ENCODE assay signal across 11 cellular contexts in genomic region chr19:38870612-38871011, GRCh38. TPM values are rescaled to one million over a fixed set of nuclear protein-coding genes. Genes with fewer than 3 reads are reported as not detected.
DNase-seq lines count a peak whose midpoint lies in the region; ATAC-seq and TF ChIP-seq lines count a peak whose summit lies in the region.
"Had no signal": no experiment of that assay in that cellular context is flagged by ENCODE, and none has a peak within 500 bp of the region (broad histone marks: within the 10 kb centered on the region; RNA-seq: fewer than 3 reads in every experiment).

No MANE protein-coding gene starts in this region.

- H3K27me3 Mint-ChIP-seq in CD14-positive monocyte (ENCODE audit: low read depth in 3 of 3) (peaks cover 0 to 2% (median 0%) of the 10 kb centered on the region in 3 donors), GM23338 (ENCODE audit: insufficient read depth, low read depth, poor library complexity) (peaks cover 10% of the 10 kb centered on the region), naive B cell (no peaks in the 10 kb centered on the region)

- no peaks in the 10 kb centered on the region for H3K36me3 ChIP-seq in GM23338 (ENCODE audit: insufficient read depth)
- H3K36me3 ChIP-seq: HAP-1, right atrium auricular region had no signal

- H3K27me3 ChIP-seq in GM23338 (ENCODE audit: insufficient read depth) = peaks cover 19% of the 10 kb centered on the region
- H3K27me3 ChIP-seq: right atrium auricular region had no signal

- no peak overlapping the region; the same call in 1 of the 2 replicates for H2AFZ ChIP-seq in GM23338

- H3K9me3 Mint-ChIP-seq in CD14-positive monocyte = peaks cover 0 to 2% (median 0%) of the 10 kb centered on the region in 7 donors
- no peaks in the 10 kb centered on the region; the same call in 2 of the 3 replicates for H3K9me3 Mint-ChIP-seq in GM23338
- no peaks in the 10 kb centered on the region for H3K9me3 Mint-ChIP-seq in activated naive CD4-positive, alpha-beta T cell treated with anti-CD3 and anti-CD28 coated beads, Interleukin-2, amount 50 U/mL, for 72 hours
- H3K9me3 Mint-ChIP-seq in naive B cell = no peaks in the 10 kb centered on the region

- no peak for DNase-seq in CD14-positive monocyte (ENCODE audit: low spot score)
- DNase-seq in GM23338 (ENCODE audit: low spot score) = no peak
- no peak for DNase-seq in activated naive CD4-positive, alpha-beta T cell treated with anti-CD3 and anti-CD28 coated beads, Interleukin-2, amount 50 U/mL, for 72 hours (ENCODE audit: low spot score in 2 of 2)
- no peak for DNase-seq in naive B cell
- no peak for DNase-seq in coronary artery (ENCODE audit: low spot score)
- DNase-seq in globus pallidus (ENCODE audit: low spot score) = no peak
- DNase-seq: NCI-H1694 treated with DMSO at 0.1 percent for 48 hours had no signal

- H4K20me1 ChIP-seq in GM23338 (replicated peaks; ENCODE audit: insufficient read depth) = no peaks in the 10 kb centered on the region

- peaks cover 10 to 14% of the 10 kb centered on the region in 2 donors for H3K36me3 Mint-ChIP-seq in CD14-positive monocyte
- H3K36me3 Mint-ChIP-seq in GM23338 (ENCODE audit: low read depth) = no peaks in the 10 kb centered on the region
- peaks cover 18 to 39% of the 10 kb centered on the region in 2 donors for H3K36me3 Mint-ChIP-seq in activated naive CD4-positive, alpha-beta T cell treated with anti-CD3 and anti-CD28 coated beads, Interleukin-2, amount 50 U/mL, for 72 hours
- no peaks in the 10 kb centered on the region for H3K36me3 Mint-ChIP-seq in naive B cell

- no peaks in the 10 kb centered on the region for H3K4me1 ChIP-seq in GM23338 (ENCODE audit: insufficient read depth)

- no peak for TF ChIP-seq CTCF in CD14-positive monocyte (IDR thresholded peaks at IDR 0.05)
- no peak for TF ChIP-seq CTCF in GM23338 (conservative IDR thresholded peaks at IDR 0.05; ENCODE audit: low read depth in 2 of 2)
- no peak for TF ChIP-seq CTCF in coronary artery (IDR thresholded peaks at IDR 0.05)

- H3F3A ChIP-seq in GM23338 (replicated peaks; ENCODE audit: low read depth) = peaks cover 10% of the 10 kb centered on the region; the same call in 1 of the 2 replicates

- peak overlapping the region; percentile 81; the same call in 1 of the 2 replicates for H3K4me3 ChIP-seq in GM23338
- H3K4me3 ChIP-seq in coronary artery = no peak overlapping the region

- H3K27ac ChIP-seq in GM23338 (ENCODE audit: low read depth) (no peak overlapping the region), coronary artery (no peak overlapping the region)

- H3K4me3 Mint-ChIP-seq in CD14-positive monocyte (peak overlapping the region; percentile 86 to 95), GM23338 (peak overlapping the region; percentile 72), naive B cell (peak overlapping the region; percentile 83 to 98 (median 92))

- no peaks in the 10 kb centered on the region for H3K9me2 ChIP-seq in GM23338 (ENCODE audit: insufficient read depth)

- intact Hi-C loops in CD14-positive monocyte (cut with micrococcal nuclease) = no loop called here

- H3K4me1 Mint-ChIP-seq in CD14-positive monocyte (peaks cover 21% of the 10 kb centered on the region), GM23338 (peaks cover 8% of the 10 kb centered on the region; the same call in 2 of the 3 replicates), naive B cell (peaks cover 37 to 54% (median 48%) of the 10 kb centered on the region in 3 donors)

- H3K79me2 ChIP-seq in GM23338 (replicated peaks; ENCODE audit: insufficient read depth) = no peaks in the 10 kb centered on the region

- H3K4me2 ChIP-seq in GM23338 = peak overlapping the region; percentile 91

- no peak for ATAC-seq in GM23338
- ATAC-seq in activated naive CD4-positive, alpha-beta T cell treated with anti-CD3 and anti-CD28 coated beads, Interleukin-2, amount 50 U/mL, for 72 hours = no peak
- no peak for ATAC-seq in naive B cell (ENCODE audit: low read depth in 2 of 2)
- no peak for ATAC-seq in HG03039 (IDR thresholded peaks at IDR 0.05; ENCODE audit: unreplicated experiment)
- ATAC-seq in GM18520 (IDR thresholded peaks at IDR 0.05; ENCODE audit: unreplicated experiment) = no peak

- peak overlapping the region in 1 of 7 donors; percentile 54 for H3K27ac Mint-ChIP-seq in CD14-positive monocyte
- no peak overlapping the region for H3K27ac Mint-ChIP-seq in GM23338
- H3K27ac Mint-ChIP-seq in activated naive CD4-positive, alpha-beta T cell treated with anti-CD3 and anti-CD28 coated beads, Interleukin-2, amount 50 U/mL, for 72 hours = peak overlapping the region; percentile 29 to 87
- peak overlapping the region in 5 of 6 donors; percentile 58 to 97 (median 94) for H3K27ac Mint-ChIP-seq in naive B cell

RNA-seq across cellular contexts. Expression of gene RINL, which starts 7.5 kb away (rescaled TPM):
- polyA plus RNA-seq in CD14-positive monocyte (1 to 10 TPM; 4.1 to 7.2 TPM), GM23338 (2016; fragmentation: Nextera tagmentation; extraction: Ambion mirVana) (19.4 and 21.4 TPM in 2 replicates), naive B cell (ENCODE audit: low read depth in 6 of 6) (10 to 100 TPM; 22.1 to 80.3 (median 50.2) TPM)
- total RNA-seq in GM23338 (2014; rRNA removed; shearing (Covaris generic)) = 11.2 and 22.4 TPM in 2 replicates
- total RNA-seq in activated naive CD4-positive, alpha-beta T cell treated with anti-CD3 and anti-CD28 coated beads, Interleukin-2, amount 50 U/mL, for 72 hours = 100 to 1,000 TPM; 105 to 137 TPM

RNA-seq across cellular contexts. Expression of gene HNRNPL, which starts 20.8 kb away (rescaled TPM):
- polyA plus RNA-seq in CD14-positive monocyte (10 to 100 TPM; 51.9 to 58.7 TPM), GM23338 (2016; fragmentation: Nextera tagmentation; extraction: Ambion mirVana) (664 and 836 TPM in 2 replicates), naive B cell (ENCODE audit: low read depth in 6 of 6) (100 to 1,000 TPM in 3 of 6 donors, 10 to 100 TPM in 3; 29.0 to 116 (median 99.3) TPM)
- total RNA-seq in GM23338 (2014; rRNA removed; shearing (Covaris generic)) = 491 and 580 TPM in 2 replicates
- total RNA-seq in activated naive CD4-positive, alpha-beta T cell treated with anti-CD3 and anti-CD28 coated beads, Interleukin-2, amount 50 U/mL, for 72 hours = 100 to 1,000 TPM; 658 to 720 TPM

RNA-seq across cellular contexts. Expression of gene SIRT2, which starts 28.8 kb away (rescaled TPM):
- polyA plus RNA-seq in CD14-positive monocyte (10 to 100 TPM; 57.5 to 64.3 TPM), GM23338 (2016; fragmentation: Nextera tagmentation; extraction: Ambion mirVana) (2.7 and 3.4 TPM in 2 replicates), naive B cell (ENCODE audit: low read depth in 6 of 6) (10 to 100 TPM; 43.2 to 64.9 (median 54.4) TPM)
- 8.2 and 8.4 TPM in 2 replicates for total RNA-seq in GM23338 (2014; rRNA removed; shearing (Covaris generic))
- total RNA-seq in activated naive CD4-positive, alpha-beta T cell treated with anti-CD3 and anti-CD28 coated beads, Interleukin-2, amount 50 U/mL, for 72 hours = 10 to 100 TPM; 31.5 to 46.0 TPM

RNA-seq across cellular contexts. Expression of gene NFKBIB, which starts 29.2 kb away (rescaled TPM):
- polyA plus RNA-seq in CD14-positive monocyte = 1 to 10 TPM; 6.7 to 9.0 TPM
- 37.0 and 39.6 TPM in 2 replicates for total RNA-seq in GM23338 (2014; rRNA removed; shearing (Covaris generic))
- polyA plus RNA-seq in GM23338 (2016; fragmentation: Nextera tagmentation; extraction: Ambion mirVana) = 37.7 and 39.5 TPM in 2 replicates
- total RNA-seq in activated naive CD4-positive, alpha-beta T cell treated with anti-CD3 and anti-CD28 coated beads, Interleukin-2, amount 50 U/mL, for 72 hours = 10 to 100 TPM; 41.9 to 71.9 TPM
- 10 to 100 TPM in 5 of 6 donors, 1 to 10 TPM in 1; 6.9 to 16.9 (median 12.1) TPM for polyA plus RNA-seq in naive B cell (ENCODE audit: low read depth in 6 of 6)

RNA-seq across cellular contexts. Expression of gene ECH1, which starts 39.0 kb away (rescaled TPM):
- polyA plus RNA-seq in CD14-positive monocyte (100 to 1,000 TPM; 173 to 187 TPM), GM23338 (2016; fragmentation: Nextera tagmentation; extraction: Ambion mirVana) (186 and 193 TPM in 2 replicates), naive B cell (ENCODE audit: low read depth in 6 of 6) (100 to 1,000 TPM; 234 to 283 (median 274) TPM)
- 66.2 and 79.9 TPM in 2 replicates for total RNA-seq in GM23338 (2014; rRNA removed; shearing (Covaris generic))
- 100 to 1,000 TPM; 129 to 170 TPM for total RNA-seq in activated naive CD4-positive, alpha-beta T cell treated with anti-CD3 and anti-CD28 coated beads, Interleukin-2, amount 50 U/mL, for 72 hours

Comparison
In these comparisons a context has a peak if more than half of its experiments do, and no peak if none do; other contexts are left out.
1. RNA of gene SIRT2, which starts 28.8 kb away (polyA plus RNA-seq): 57.5 to 64.3 TPM in CD14-positive monocyte and 43.2 to 64.9 TPM in naive B cell; 2.7 to 3.4 TPM in GM23338; every median in the first group is over 10 times any median in the second.
2. Peak in every context shown above with its lines, with median percentiles within 50 percentile points of each other: H3K4me3 Mint-ChIP-seq.